ENCODE assay signal across 8 cellular contexts in the genomic region with DNA sequence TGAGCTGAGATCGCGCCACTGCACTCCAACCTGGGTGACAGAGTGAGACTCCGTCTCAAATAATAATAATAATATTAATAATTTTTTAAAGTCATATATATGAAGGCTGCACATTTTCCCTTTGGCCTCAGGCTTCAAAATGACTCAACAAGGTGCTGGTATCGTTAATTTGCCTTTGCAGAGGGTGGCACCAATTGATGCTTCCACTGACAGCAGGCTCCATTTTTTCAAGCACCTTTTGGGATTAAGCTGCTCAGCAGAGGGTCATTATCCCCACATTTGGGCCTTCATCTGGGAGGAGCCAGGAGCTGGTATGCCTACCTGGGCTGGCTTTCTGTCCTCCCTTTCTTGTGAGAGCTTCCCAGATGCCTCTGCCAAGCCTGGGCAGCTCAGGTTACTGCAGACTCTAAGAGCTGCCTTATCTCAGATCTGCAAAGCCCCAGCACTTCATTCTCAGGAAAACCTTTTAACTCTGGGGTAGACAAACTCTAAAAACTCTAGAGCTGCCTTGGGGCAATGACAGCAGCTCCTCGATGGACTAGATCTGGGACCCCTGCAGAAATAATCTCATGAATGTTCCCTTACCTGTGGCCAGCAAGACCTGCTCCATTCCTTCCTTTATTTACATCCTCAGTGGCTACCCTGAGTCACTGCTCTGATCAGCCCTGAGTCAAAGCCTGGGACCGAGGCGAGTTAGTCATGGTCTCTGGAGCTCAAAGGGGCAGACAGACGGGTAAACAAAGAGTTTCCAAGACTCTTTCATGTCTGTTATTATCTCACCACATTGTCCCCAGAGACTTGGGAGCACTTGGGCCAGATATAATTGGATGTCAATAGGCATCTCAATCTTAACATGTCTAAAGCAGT.
DNase-seq lines count a peak whose midpoint lies in the region; ATAC-seq and TF ChIP-seq lines count a peak whose summit lies in the region.

No MANE protein-coding gene starts in this region.

- intact Hi-C loops in testis (cut with DNase I; ENCODE audit: low total_unique reads), result no loop called here

- H3K9me3 ChIP-seq in SJSA1 (replicated peaks) (no peaks in the 10 kb centered on the region), testis (no peaks in the 10 kb centered on the region)

- H3K36me3 ChIP-seq in SJSA1 (no peaks in the 10 kb centered on the region), kidney epithelial cell (ENCODE audit: control insufficient read depth, insufficient read depth, low read length) (no peaks in the 10 kb centered on the region), testis (ENCODE audit: low read depth, missing control alignments) (no peaks in the 10 kb centered on the region)

- H3K4me3 ChIP-seq in SJSA1 (no peak overlapping the region), kidney epithelial cell (ENCODE audit: low read depth, low read length) (no peak overlapping the region), testis (no peak overlapping the region)

- ATAC-seq in GM21515 (IDR thresholded peaks at IDR 0.05; ENCODE audit: unreplicated experiment), result no peak

- DNase-seq in COLO668 (lab: John Stamatoyannopoulos, UW; ENCODE audit: unreplicated experiment), result peak; percentile 28
- DNase-seq in HT1080 (ENCODE audit: low read depth), result peak; percentile 66
- DNase-seq in SJSA1 (ENCODE audit: low read depth in 1 of 2, low spot score in 2 of 2), result peak; percentile 67 to 78
- DNase-seq in kidney epithelial cell (ENCODE audit: low read depth), result peak; percentile 82
- no peak for DNase-seq in hypothalamus (lab: John Stamatoyannopoulos, UW)
- no peak for DNase-seq in testis
- no peak for DNase-seq in activated naive CD4-positive, alpha-beta T cell treated with anti-CD3 and anti-CD28 coated beads, Interleukin-2, amount 50 U/mL, for 16 hours

- TF ChIP-seq CTCF in kidney epithelial cell (IDR thresholded peaks at IDR 0.05; ENCODE audit: insufficient read depth, low read length, poor library complexity, severe bottlenecking) (no peak), testis (IDR thresholded peaks at IDR 0.05) (no peak)

- peaks cover 12% of the 10 kb centered on the region for H3K4me1 ChIP-seq in SJSA1 (replicated peaks)
- H3K4me1 ChIP-seq in testis, result no peaks in the 10 kb centered on the region

- 63 to 68% methylated on average over 8 of the region's 8 CpGs for WGBS in testis, 2 donors

- no peak for TF ChIP-seq POLR2A in testis (IDR thresholded peaks at IDR 0.05)

- H3K27ac ChIP-seq in SJSA1 (no peak overlapping the region), testis (no peak overlapping the region)

- H3K27me3 ChIP-seq in SJSA1 (replicated peaks) (peaks cover 6% of the 10 kb centered on the region), kidney epithelial cell (ENCODE audit: control insufficient read depth, insufficient read depth, low read length) (peaks cover 5% of the 10 kb centered on the region), testis (no peaks in the 10 kb centered on the region)

Comparison
In these comparisons a context has a peak if more than half of its experiments do, and no peak if none do; other contexts are left out.
1. DNase-seq: peak in COLO668 (single experiment), HT1080 (single experiment), SJSA1 (2 of 2) and kidney epithelial cell (single experiment); none in hypothalamus (0 of 51), testis (single experiment) and activated naive CD4-positive, alpha-beta T cell treated with anti-CD3 and anti-CD28 coated beads, Interleukin-2, amount 50 U/mL, for 16 hours (single experiment).